Comparison of ENCODE assay signal across 7 cellular contexts in the genomic region with DNA sequence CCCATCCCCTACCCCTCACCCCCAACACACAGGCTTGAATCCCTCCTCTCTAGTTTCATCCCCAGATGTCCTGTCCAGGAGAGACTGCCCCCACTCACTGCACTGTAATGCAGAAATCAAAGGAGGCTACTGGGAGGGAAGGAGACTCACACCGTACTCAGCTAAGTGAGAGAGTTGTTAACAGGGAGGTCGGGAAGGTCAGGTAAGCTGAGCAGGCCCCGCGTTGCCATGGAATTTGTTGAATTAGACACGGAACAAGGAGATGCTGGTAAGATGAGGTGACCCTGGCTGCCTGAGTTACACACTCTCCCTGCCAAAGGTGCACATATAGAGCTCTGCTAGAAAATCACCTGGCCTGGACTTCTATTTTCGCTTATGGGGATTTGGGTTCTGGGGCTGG.
"Had no signal": no experiment of that assay in that cellular context is flagged by ENCODE, and none has a peak within 500 bp of the region (broad histone marks: within the 10 kb centered on the region; RNA-seq: fewer than 3 reads in every experiment).

No MANE protein-coding gene starts in this region.

- H3K4me3 ChIP-seq: GM23338 had no signal

- H3K4me2 ChIP-seq: GM23338 had no signal

- H3K27me3 Mint-ChIP-seq: IgD-negative memory B cell had no signal

- ATAC-seq: GM23338, HepG2 had no signal

- H3K27ac Mint-ChIP-seq: GM23338, H9, IgD-negative memory B cell had no signal

- H3K4me3 Mint-ChIP-seq: GM23338, H9, IgD-negative memory B cell had no signal

- DNase-seq: H9, HCEC 1CT, KBM-7 had no signal

- H3K9me3 Mint-ChIP-seq: GM23338, H9 had no signal

- H3K27ac ChIP-seq: HL-60 had no signal

- H3K4me1 Mint-ChIP-seq: GM23338, H9, IgD-negative memory B cell had no signal

- H2AFZ ChIP-seq: GM23338 had no signal

- H3K36me3 Mint-ChIP-seq: IgD-negative memory B cell had no signal
